In the genomic region with DNA sequence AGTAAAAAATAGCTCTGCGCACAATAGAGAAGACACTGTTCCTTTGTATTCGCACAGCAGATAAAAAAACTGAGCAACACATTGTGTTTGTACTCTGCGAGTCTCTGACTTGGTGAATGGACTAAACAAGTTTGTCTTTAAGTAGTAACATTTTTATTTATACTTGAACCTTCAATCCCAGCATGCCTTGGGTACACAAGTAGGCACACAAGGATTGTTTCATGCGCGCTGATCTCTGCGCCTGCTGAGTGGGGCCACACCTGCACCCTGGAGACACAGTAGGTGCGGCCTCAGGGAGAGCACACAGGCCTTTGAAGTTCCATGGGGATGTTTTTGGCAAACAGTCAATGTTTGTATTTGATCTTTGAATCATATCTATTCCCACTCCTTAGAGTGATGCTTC, we compare ENCODE assay signal across 19 cellular contexts.
DNase-seq lines count a peak whose midpoint lies in the region; ATAC-seq and TF ChIP-seq lines count a peak whose summit lies in the region.
"Had no signal": no experiment of that assay in that cellular context is flagged by ENCODE, and none has a peak within 500 bp of the region (broad histone marks: within the 10 kb centered on the region; RNA-seq: fewer than 3 reads in every experiment).

No MANE protein-coding gene starts in this region.

- no peaks in the 10 kb centered on the region for H3K36me3 ChIP-seq in mesenchymal stem cell (ENCODE audit: control insufficient read depth in 1 of 2, insufficient read depth in 2 of 2, low read depth in 1 of 2, low read length in 2 of 2)
- H3K36me3 ChIP-seq: cardiac muscle cell had no signal

- H2BK120ac ChIP-seq in mesenchymal stem cell (ENCODE audit: low read depth, low read length): no peak overlapping the region

- H3K18ac ChIP-seq in mesenchymal stem cell (ENCODE audit: low read depth in 1 of 2, low read length in 2 of 2): no peak overlapping the region

- no peak overlapping the region for H3K14ac ChIP-seq in mesenchymal stem cell (ENCODE audit: low read length in 2 of 2)

- ATAC-seq in Right ventricle myocardium inferior: no peak
- no peak for ATAC-seq in left cardiac atrium
- ATAC-seq in GM19463 (IDR thresholded peaks at IDR 0.05; ENCODE audit: unreplicated experiment): no peak
- no peak for ATAC-seq in GM21576 (IDR thresholded peaks at IDR 0.05; ENCODE audit: unreplicated experiment)
- ATAC-seq: K562; stimulated activated naive B cell treated with anti-CD40 and anti-IgM and Interleukin-4, amounts not matched to agents 10 μg/mL and 1 μg/mL and 100 μg/mL, for 72 hours had no signal

- no peak overlapping the region for H2BK12ac ChIP-seq in mesenchymal stem cell (ENCODE audit: low read length in 2 of 2)

- H3K9me3 Mint-ChIP-seq in activated CD4-positive, alpha-beta T cell treated with anti-CD3 and anti-CD28 coated beads, Interleukin-2, amount 10 ng/mL, durations not matched to agents 7 days and 5 days: no peaks in the 10 kb centered on the region
- H3K9me3 Mint-ChIP-seq: activated CD4-positive, alpha-beta T cell treated with anti-CD3 and anti-CD28 coated beads, Interleukin-2, amount 10 ng/mL, durations not matched to agents 24 days and 14 days; CD8-positive, alpha-beta memory T cell; stimulated activated naive B cell treated with anti-CD40 and anti-IgM and Interleukin-4, amounts not matched to agents 10 μg/mL and 1 μg/mL and 100 μg/mL, for 72 hours had no signal

- H3K27ac Mint-ChIP-seq in activated CD4-positive, alpha-beta T cell treated with anti-CD3 and anti-CD28 coated beads, Interleukin-2, amount 10 ng/mL, durations not matched to agents 7 days and 5 days: no peak overlapping the region
- H3K27ac Mint-ChIP-seq: activated CD4-positive, alpha-beta T cell treated with anti-CD3 and anti-CD28 coated beads, Interleukin-2, amount 10 ng/mL, durations not matched to agents 24 days and 14 days; activated naive CD8-positive, alpha-beta T cell; CD8-positive, alpha-beta memory T cell; stimulated activated naive B cell treated with anti-CD40 and anti-IgM and Interleukin-4, amounts not matched to agents 10 μg/mL and 1 μg/mL and 100 μg/mL, for 72 hours had no signal

- H3K27me3 ChIP-seq in mesenchymal stem cell (ENCODE audit: control insufficient read depth in 1 of 2, insufficient read depth in 1 of 2, low read length in 2 of 2): no peaks in the 10 kb centered on the region
- H3K27me3 ChIP-seq: cardiac muscle cell had no signal

- no peaks in the 10 kb centered on the region for H3K79me1 ChIP-seq in mesenchymal stem cell (replicated peaks; ENCODE audit: low read length, poor library complexity, severe bottlenecking)

- intact Hi-C loops in Right ventricle myocardium inferior (cut with DNase I) (no loop called here), left cardiac atrium (cut with DNase I) (no loop called here)

- H3K27me3 Mint-ChIP-seq in activated CD4-positive, alpha-beta T cell treated with anti-CD3 and anti-CD28 coated beads, Interleukin-2, amount 10 ng/mL, durations not matched to agents 7 days and 5 days: no peaks in the 10 kb centered on the region

- H2BK15ac ChIP-seq in mesenchymal stem cell (ENCODE audit: low read depth, poor library complexity, severe bottlenecking): no peak overlapping the region

- H4K8ac ChIP-seq in mesenchymal stem cell (ENCODE audit: low read length): no peak overlapping the region

- H3K4me1 Mint-ChIP-seq in activated CD4-positive, alpha-beta T cell treated with anti-CD3 and anti-CD28 coated beads, Interleukin-2, amount 10 ng/mL, durations not matched to agents 7 days and 5 days: no peaks in the 10 kb centered on the region
- H3K4me1 Mint-ChIP-seq: activated CD4-positive, alpha-beta T cell treated with anti-CD3 and anti-CD28 coated beads, Interleukin-2, amount 10 ng/mL, durations not matched to agents 24 days and 14 days; CD8-positive, alpha-beta memory T cell; stimulated activated naive B cell treated with anti-CD40 and anti-IgM and Interleukin-4, amounts not matched to agents 10 μg/mL and 1 μg/mL and 100 μg/mL, for 72 hours had no signal

- TF ChIP-seq CTCF in VCaP (conservative IDR thresholded peaks at IDR 0.05): no peak

- no peak overlapping the region for H3K4me3 Mint-ChIP-seq in activated CD4-positive, alpha-beta T cell treated with anti-CD3 and anti-CD28 coated beads, Interleukin-2, amount 10 ng/mL, durations not matched to agents 7 days and 5 days
- H3K4me3 Mint-ChIP-seq: activated CD4-positive, alpha-beta T cell treated with anti-CD3 and anti-CD28 coated beads, Interleukin-2, amount 10 ng/mL, durations not matched to agents 24 days and 14 days; activated naive CD8-positive, alpha-beta T cell; CD8-positive, alpha-beta memory T cell; stimulated activated naive B cell treated with anti-CD40 and anti-IgM and Interleukin-4, amounts not matched to agents 10 μg/mL and 1 μg/mL and 100 μg/mL, for 72 hours had no signal

- no peaks in the 10 kb centered on the region for H3K36me3 Mint-ChIP-seq in activated CD4-positive, alpha-beta T cell treated with anti-CD3 and anti-CD28 coated beads, Interleukin-2, amount 10 ng/mL, durations not matched to agents 7 days and 5 days (ENCODE audit: low read depth)
- H3K36me3 Mint-ChIP-seq: activated naive CD8-positive, alpha-beta T cell; CD8-positive, alpha-beta memory T cell; stimulated activated naive B cell treated with anti-CD40 and anti-IgM and Interleukin-4, amounts not matched to agents 10 μg/mL and 1 μg/mL and 100 μg/mL, for 72 hours had no signal

- peak overlapping the region; percentile 72 for H3K9ac ChIP-seq in mesenchymal stem cell (ENCODE audit: low read length)

- no peak overlapping the region for H3K23ac ChIP-seq in mesenchymal stem cell (ENCODE audit: low read length in 2 of 2)

- DNase-seq in Right ventricle myocardium inferior (ENCODE audit: missing footprints) (peak; percentile 53), left cardiac atrium (no peak), mesenchymal stem cell (no peak), NCI-H1105 (lab: John Stamatoyannopoulos, UW) (no peak)
- DNase-seq in activated CD4-positive, alpha-beta T cell treated with anti-CD3 and anti-CD28 coated beads, Interleukin-2, amount 10 ng/mL, durations not matched to agents 7 days and 5 days: no peak
- DNase-seq: activated CD4-positive, alpha-beta T cell treated with anti-CD3 and anti-CD28 coated beads, Interleukin-2, amount 10 ng/mL, durations not matched to agents 24 days and 14 days; CD8-positive, alpha-beta memory T cell; effector memory CD4-positive, alpha-beta T cell; NCI-H1092 treated with DMSO at 0.1 percent for 48 hours; NCI-H524; psoas muscle; stimulated activated CD4-positive, alpha-beta T cell treated with anti-CD3 and anti-CD28 coated beads, Interleukin-12 subunit alpha, Interleukin-12 subunit beta, amount 100 ng/mL, for 4 hours; stimulated activated naive B cell treated with anti-CD40 and anti-IgM and Interleukin-4, amounts not matched to agents 10 μg/mL and 1 μg/mL and 100 μg/mL, for 72 hours had no signal

- no peak overlapping the region for H2BK5ac ChIP-seq in mesenchymal stem cell (ENCODE audit: low read depth, low read length, poor library complexity, severe bottlenecking)

- POLR2A ChIA-PET in activated CD4-positive, alpha-beta T cell treated with anti-CD3 and anti-CD28 coated beads, Interleukin-2, amount 10 ng/mL, durations not matched to agents 7 days and 5 days (lab: Charles Lee): interaction anchor here (0.7 kb wide), 1 partner anchor 45 kb away, joined by 3 read pairs; no protein-coding TSS in a partner anchor

- H3K9me3 ChIP-seq in mesenchymal stem cell (ENCODE audit: control insufficient read depth, low read length): no peaks in the 10 kb centered on the region
- H3K9me3 ChIP-seq: psoas muscle had no signal

- no peak overlapping the region for H3K4me2 ChIP-seq in mesenchymal stem cell (ENCODE audit: low read length, poor library complexity, severe bottlenecking)

- CTCF ChIA-PET in activated CD4-positive, alpha-beta T cell treated with anti-CD3 and anti-CD28 coated beads, Interleukin-2, amount 10 ng/mL, durations not matched to agents 7 days and 5 days (lab: Charles Lee): no interaction called here

- H2AFZ ChIP-seq in mesenchymal stem cell (ENCODE audit: low read depth, low read length): no peak overlapping the region

- H3K4me1 ChIP-seq in mesenchymal stem cell (ENCODE audit: control insufficient read depth, insufficient read depth, low read depth, low read length): peaks cover 2% of the 10 kb centered on the region
- H3K4me1 ChIP-seq: psoas muscle had no signal

- peak overlapping the region; percentile 25 for H3K27ac ChIP-seq in VCaP
- H3K27ac ChIP-seq in mesenchymal stem cell (ENCODE audit: low read length, poor library complexity, severe bottlenecking): no peak overlapping the region
- H3K27ac ChIP-seq: cardiac muscle cell, psoas muscle had no signal

- 96% methylated on average over 6 of the region's 7 CpGs for WGBS in mesenchymal stem cell

- no peak overlapping the region for H3K4me3 ChIP-seq in mesenchymal stem cell (ENCODE audit: insufficient read depth in 1 of 2, low read depth in 1 of 2, low read length in 2 of 2)
- H3K4me3 ChIP-seq: cardiac muscle cell, K562, psoas muscle had no signal

- H2AK5ac ChIP-seq in mesenchymal stem cell (ENCODE audit: low read length, severe bottlenecking): no peak overlapping the region

- H4K91ac ChIP-seq in mesenchymal stem cell (ENCODE audit: low read length): no peak overlapping the region

- H3K4ac ChIP-seq in mesenchymal stem cell (ENCODE audit: low read depth in 1 of 2, low read length in 2 of 2): no peak overlapping the region
